Comparison of ENCODE assay signal across 8 cellular contexts in genomic region chr14:102362545-102363181, GRCh38. TPM values are rescaled to one million over a fixed set of nuclear protein-coding genes. Genes with fewer than 3 reads are reported as not detected.
DNase-seq lines count a peak whose midpoint lies in the region; ATAC-seq and TF ChIP-seq lines count a peak whose summit lies in the region.

CINP (minus strand) TSS chr14:102362890; CDS start chr14:102362851, 39 bp downstream.
TECPR2 (plus strand) TSS chr14:102362941; CDS start chr14:102376722, 13,781 bp downstream.

- peak within 1 kb of the TSS; percentile 95 for H3K4me2 ChIP-seq in PC-3 (ENCODE audit: low read length)

- H3K79me2 ChIP-seq in PC-3 (ENCODE audit: low read length), result peaks cover 42% of the 10 kb centered on the region

- DNase-seq in DMS153 (lab: John Stamatoyannopoulos, UW) (peak; percentile 64), PC-3 (peak; percentile 96), erythroblast (lab: John Stamatoyannopoulos, UW) (peak; percentile 96 to 98)
- peak; percentile 83 for DNase-seq in Jurkat, Clone E6-1 (ENCODE audit: low read depth, low spot score)
- DNase-seq in activated T-cell treated with anti-CD3 and anti-CD28 coated beads, Interleukin-2, amount 50 U/mL, for 1 hour, result peak; percentile 95
- peak; percentile 94 to 96 for DNase-seq in stimulated activated CD8-positive, alpha-beta memory T cell treated with anti-CD3 and anti-CD28 coated beads, Interleukin-4, amount 100 ng/mL, for 4 hours (ENCODE audit: low read depth in 2 of 2, low spot score in 1 of 2)

- POLR2A ChIA-PET in PC-3 (lab: Charles Lee; ENCODE audit: unreplicated experiment), result no interaction called here

- no peaks in the 10 kb centered on the region for H3F3A ChIP-seq in PC-3 (ENCODE audit: low read length, unreplicated experiment)

- H3K4me1 ChIP-seq in PC-3 (ENCODE audit: insufficient read depth, low read length), result peaks cover 17% of the 10 kb centered on the region
- H3K4me1 ChIP-seq in mucosa of rectum (ENCODE audit: control insufficient read depth in 2 of 2, insufficient read depth in 2 of 2, low read length in 2 of 2), result peaks cover 14 to 17% of the 10 kb centered on the region in 2 donors

- H3K9me3 ChIP-seq in PC-3 (ENCODE audit: low read length) (no peaks in the 10 kb centered on the region), mucosa of rectum (ENCODE audit: control insufficient read depth in 2 of 2, low read length in 2 of 2) (no peaks in the 10 kb centered on the region)

- H3K9ac ChIP-seq in PC-3 (ENCODE audit: low read length), result peak within 1 kb of the TSS; percentile 92
- H3K9ac ChIP-seq in mucosa of rectum (ENCODE audit: low read depth in 1 of 2, low read length in 2 of 2), result peak within 1 kb of the TSS; percentile 85 to 88

- peak; percentile 87 for TF ChIP-seq POLR2A in erythroblast (IDR thresholded peaks at IDR 0.05; ENCODE audit: low read length)

- no peaks in the 10 kb centered on the region for H3K9me2 ChIP-seq in PC-3 (replicated peaks; ENCODE audit: low read length)

- BruUV-seq in PC-3 (replicated peaks; lab: Mats Ljungman, UMichigan), result no TSS peak

- H4K20me1 ChIP-seq in PC-3 (ENCODE audit: low read length), result no peaks in the 10 kb centered on the region

- no peak for TF ChIP-seq CTCF in PC-3 (conservative IDR thresholded peaks at IDR 0.05; ENCODE audit: low read depth, low read length)

- CTCF ChIA-PET in PC-3 (lab: Charles Lee), result interaction anchor here (0.6 kb wide), 1 partner anchor 316 kb away, joined by 3 read pairs; no protein-coding TSS in a partner anchor

- no peaks in the 10 kb centered on the region for H3K27me3 ChIP-seq in PC-3 (ENCODE audit: low read length)
- no peaks in the 10 kb centered on the region for H3K27me3 ChIP-seq in mucosa of rectum (ENCODE audit: control insufficient read depth in 2 of 2, insufficient read depth in 2 of 2, low read length in 2 of 2)

- ATAC-seq in GM21619 (IDR thresholded peaks at IDR 0.05; ENCODE audit: unreplicated experiment) (peak; percentile 78), PC-3 (peak; percentile 95)

- peak within 1 kb of the TSS; percentile 65 for H3K4me3 ChIP-seq in Jurkat, Clone E6-1 (ENCODE audit: low read length)
- H3K4me3 ChIP-seq in PC-3 (ENCODE audit: low read length), result peak within 1 kb of the TSS; percentile 81
- H3K4me3 ChIP-seq in mucosa of rectum (ENCODE audit: low read length in 2 of 2), result peak within 1 kb of the TSS; percentile 88

- H2AFZ ChIP-seq in PC-3 (ENCODE audit: low read length), result peak within 1 kb of the TSS; percentile 91

- intact Hi-C loops in PC-3 (cut with micrococcal nuclease), result no loop called here

- H3K27ac ChIP-seq in PC-3 (ENCODE audit: low read length) (peak within 1 kb of the TSS; percentile 62), mucosa of rectum (ENCODE audit: low read depth in 2 of 2, low read length in 2 of 2) (peak within 1 kb of the TSS; percentile 83 to 85)

- H3K36me3 ChIP-seq in PC-3 (ENCODE audit: low read depth, low read length) (0 out of 2 replicates have a peak, but pooled peaks cover 4% of the 10 kb centered on the region), mucosa of rectum (ENCODE audit: control insufficient read depth in 2 of 2, insufficient read depth in 2 of 2, low read length in 2 of 2) (peaks cover 6 to 8% of the 10 kb centered on the region in 2 donors)

RNA-seq across cellular contexts. Expression of gene CINP, which starts in this region (rescaled TPM):
- 58.2 TPM for polyA plus RNA-seq in Jurkat, Clone E6-1 (2012; ENCODE audit: insufficient read depth, insufficient read length)
- total RNA-seq in PC-3 (2014; rRNA removed), result 76.9 and 83.6 TPM in 2 replicates

RNA-seq across cellular contexts. Expression of gene TECPR2, which starts in this region (rescaled TPM):
- 6.5 TPM for polyA plus RNA-seq in Jurkat, Clone E6-1 (2012; ENCODE audit: insufficient read depth, insufficient read length)
- total RNA-seq in PC-3 (2014; rRNA removed), result 15.7 and 16.7 TPM in 2 replicates

Comparison
In these comparisons a context has a peak if more than half of its experiments do, and no peak if none do; other contexts are left out.
1. Peak in every context shown above with its lines: DNase-seq, ATAC-seq, H3K4me3 ChIP-seq and H3K27ac ChIP-seq.